Comparison of ENCODE assay signal across 8 cellular contexts in the genomic region with DNA sequence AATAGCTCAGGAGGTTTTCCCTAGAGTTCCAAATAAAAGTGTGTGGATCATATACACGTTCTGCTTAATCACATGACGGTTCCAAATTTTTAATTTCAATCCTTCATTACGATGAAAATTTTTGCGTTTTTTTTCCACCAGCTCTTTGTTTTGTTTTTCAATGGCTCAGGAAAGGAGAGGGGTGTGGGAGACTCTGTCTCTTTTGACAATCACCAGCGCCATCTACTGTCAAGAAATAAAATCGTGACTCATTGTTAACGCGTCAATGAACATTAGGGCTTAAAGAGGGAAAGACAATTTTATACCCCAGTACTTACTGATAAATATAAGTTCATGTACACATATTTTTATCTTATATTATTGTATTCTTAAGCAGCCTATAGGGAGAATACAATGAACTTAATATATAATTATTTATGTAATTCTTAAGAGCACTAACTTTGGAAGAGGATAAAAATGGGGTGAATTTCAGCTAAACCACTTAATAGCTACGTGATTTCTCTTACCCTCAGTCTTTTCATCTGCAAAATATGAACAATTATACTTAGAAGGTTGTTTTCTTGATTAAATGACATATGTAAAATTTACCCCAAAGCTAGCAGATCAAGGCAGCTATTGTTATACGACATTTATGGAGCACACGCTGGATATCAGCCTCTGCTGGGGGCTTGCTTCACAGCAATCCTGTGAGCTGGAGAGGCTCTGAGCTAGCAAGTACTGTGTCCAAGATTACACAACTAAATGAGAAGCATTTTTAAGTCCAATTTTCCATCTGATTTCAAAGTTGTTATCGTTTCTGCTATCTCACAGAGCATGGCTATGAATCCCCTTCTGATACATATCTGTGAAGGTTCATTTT. TPM values are rescaled to one million over a fixed set of nuclear protein-coding genes. Genes with fewer than 3 reads are reported as not detected.
DNase-seq lines count a peak whose midpoint lies in the region; ATAC-seq and TF ChIP-seq lines count a peak whose summit lies in the region.

No MANE protein-coding gene starts in this region.

- H3K27ac Mint-ChIP-seq in mesothelial cell of epicardium: no peak overlapping the region

- H3K36me3 ChIP-seq in Loucy (ENCODE audit: insufficient read depth, low read length) (no peaks in the 10 kb centered on the region), endocrine pancreas (ENCODE audit: control insufficient read depth, insufficient read depth, low read length) (no peaks in the 10 kb centered on the region)

- TF ChIP-seq CTCF in 22Rv1 (IDR thresholded peaks at IDR 0.05) (peak; percentile 83), Loucy (conservative IDR thresholded peaks at IDR 0.05; ENCODE audit: low read length) (peak; percentile 80), mesothelial cell of epicardium (IDR thresholded peaks at IDR 0.05; ENCODE audit: unreplicated experiment) (peak; percentile 83)

- DNase-seq in Daoy (ENCODE audit: low read depth) (peak; percentile 63), SHP77 (lab: John Stamatoyannopoulos, UW) (peak; percentile 69 to 74), mesothelial cell of epicardium (ENCODE audit: low spot score in 2 of 2, unreplicated experiment in 2 of 2) (no peak)

- H3K9me3 ChIP-seq in Loucy (ENCODE audit: insufficient read depth, low read depth, low read length) (no peaks in the 10 kb centered on the region), endocrine pancreas (ENCODE audit: control insufficient read depth, low read length) (no peaks in the 10 kb centered on the region)

- H3K4me1 Mint-ChIP-seq in mesothelial cell of epicardium: peaks cover 37% of the 10 kb centered on the region

- peaks cover 29% of the 10 kb centered on the region for H3K27me3 Mint-ChIP-seq in mesothelial cell of epicardium (ENCODE audit: low read depth)

- H3K9ac ChIP-seq in Loucy (ENCODE audit: low read depth, low read length, poor library complexity, severe bottlenecking) (peak overlapping the region; percentile 43), endocrine pancreas (ENCODE audit: control insufficient read depth, insufficient read depth, low read length) (no peak overlapping the region)

- H4K20me1 ChIP-seq in Loucy (ENCODE audit: insufficient read depth, low read length, poor library complexity, severe bottlenecking): no peaks in the 10 kb centered on the region

- H3K4me3 Mint-ChIP-seq in mesothelial cell of epicardium: peak overlapping the region; percentile 48

- H3K4me1 ChIP-seq in Loucy (ENCODE audit: insufficient read depth, low read length, poor library complexity, severe bottlenecking) (peaks cover 43% of the 10 kb centered on the region), endocrine pancreas (ENCODE audit: control insufficient read depth, insufficient read depth, low read length) (no peaks in the 10 kb centered on the region)

- H3K36me3 Mint-ChIP-seq in mesothelial cell of epicardium: no peaks in the 10 kb centered on the region

- H3F3A ChIP-seq in Loucy (ENCODE audit: low read depth): no peaks in the 10 kb centered on the region

- H3K4me3 ChIP-seq in Loucy (ENCODE audit: low read length, poor library complexity, severe bottlenecking): peak overlapping the region; percentile 19
- peak overlapping the region; percentile 22 for H3K4me3 ChIP-seq in endocrine pancreas (ENCODE audit: control insufficient read depth, insufficient read depth, low read length)

- ATAC-seq in GM19395 (IDR thresholded peaks at IDR 0.05; ENCODE audit: unreplicated experiment): no peak
- no peak for ATAC-seq in HG03097 (IDR thresholded peaks at IDR 0.05; ENCODE audit: low FRiP score, unreplicated experiment)

- no peak overlapping the region for H3K27ac ChIP-seq in 22Rv1

- H3K27me3 ChIP-seq in Loucy (ENCODE audit: insufficient read depth, low read length, poor library complexity, severe bottlenecking): no peaks in the 10 kb centered on the region
- no peaks in the 10 kb centered on the region for H3K27me3 ChIP-seq in endocrine pancreas (ENCODE audit: control insufficient read depth, insufficient read depth, low read length)

- peak overlapping the region; percentile 64; the same call in 1 of the 2 replicates for H2AFZ ChIP-seq in Loucy (ENCODE audit: low read length)

- H3K79me2 ChIP-seq in Loucy (ENCODE audit: insufficient read depth, low read length): no peaks in the 10 kb centered on the region

- no peaks in the 10 kb centered on the region for H3K9me2 ChIP-seq in Loucy (replicated peaks; ENCODE audit: low read depth, low read length)

- H3K4me2 ChIP-seq in Loucy (ENCODE audit: low read depth, low read length, poor library complexity, severe bottlenecking): peak overlapping the region; percentile 52

- H3K9me3 Mint-ChIP-seq in mesothelial cell of epicardium: no peaks in the 10 kb centered on the region

RNA-seq across cellular contexts. Expression of a gene that starts 47.4 kb away (rescaled TPM):
- 7.4 and 11.4 TPM in 2 replicates for total RNA-seq in Daoy (2014; rRNA removed; shearing (Covaris generic))
- 9.0 to 12.9 TPM (median 9.3 TPM) in 3 replicates for total RNA-seq in mesothelial cell of epicardium

Comparison
In these comparisons a context has a peak if more than half of its experiments do, and no peak if none do; other contexts are left out.
1. DNase-seq: peak in Daoy (single experiment) and SHP77 (2 of 2); none in mesothelial cell of epicardium (0 of 2).
2. Peak in every context shown above with its lines, with median percentiles within 50 percentile points of each other: CTCF ChIP-seq.